In the genomic region with DNA sequence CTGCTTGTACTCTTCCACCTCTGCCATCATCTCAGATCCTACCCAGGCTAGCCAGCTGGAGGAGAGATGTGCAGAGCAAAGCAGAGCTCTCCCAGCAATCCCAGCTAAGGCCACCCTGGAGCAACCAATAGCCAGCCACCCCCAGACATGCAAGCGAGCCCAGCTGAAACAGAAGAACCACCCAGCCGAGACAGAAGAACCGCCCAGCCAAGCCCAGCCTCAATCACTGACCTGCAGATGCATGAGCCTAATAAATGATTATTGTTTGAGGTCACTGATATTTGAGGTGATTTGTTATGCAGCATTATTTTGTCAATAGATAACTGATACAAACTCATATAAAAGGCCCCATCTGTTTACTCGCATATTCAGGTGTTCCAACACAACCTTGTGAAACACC, we compare ENCODE assay signal across 17 cellular contexts.
DNase-seq lines count a peak whose midpoint lies in the region; ATAC-seq and TF ChIP-seq lines count a peak whose summit lies in the region.
"Had no signal": no experiment of that assay in that cellular context is flagged by ENCODE, and none has a peak within 500 bp of the region (broad histone marks: within the 10 kb centered on the region; RNA-seq: fewer than 3 reads in every experiment).

No MANE protein-coding gene starts in this region.

- no peaks in the 10 kb centered on the region for H3K36me3 Mint-ChIP-seq in endothelial cell (ENCODE audit: low read depth, unreplicated experiment)

- peak overlapping the region; percentile 33 for H3K4me3 Mint-ChIP-seq in endothelial cell (ENCODE audit: unreplicated experiment)
- H3K4me3 Mint-ChIP-seq: IgD-negative memory B cell had no signal

- TF ChIP-seq POLR2A in heart left ventricle (IDR thresholded peaks at IDR 0.05), result no peak
- no peak for TF ChIP-seq POLR2A in stomach (IDR thresholded peaks at IDR 0.05)

- DNase-seq in right cardiac atrium, result peak in 2 of 3 donors; percentile 3 to 22
- no peak for DNase-seq in heart left ventricle
- DNase-seq in endothelial cell (ENCODE audit: low spot score), result no peak
- DNase-seq in osteoblast (ENCODE audit: insufficient read length, low spot score, missing footprints), result peak; percentile 27
- no peak for DNase-seq in NCI-H1105 treated with DMSO at 0.1 percent for 48 hours (lab: John Stamatoyannopoulos, UW)
- no peak for DNase-seq in amygdala (lab: John Stamatoyannopoulos, UW)
- no peak for DNase-seq in stomach
- DNase-seq: 8988T, GDM1, HCEC 1CT, NCI-H187, NCI-H748 treated with DMSO at 0.1 percent for 48 hours, PC-9, SJCRH30 had no signal

- H3K4me3 ChIP-seq in right cardiac atrium (ENCODE audit: low read length) (no peak overlapping the region), heart left ventricle (no peak overlapping the region), osteoblast (ENCODE audit: insufficient read depth, low read length) (no peak overlapping the region), stomach (no peak overlapping the region)
- H3K4me3 ChIP-seq: GM12878, PC-9 had no signal

- no peak for TF ChIP-seq CTCF in heart left ventricle (IDR thresholded peaks at IDR 0.05)
- no peak for TF ChIP-seq CTCF in endothelial cell (IDR thresholded peaks at IDR 0.05; ENCODE audit: unreplicated experiment)
- no peak for TF ChIP-seq CTCF in osteoblast (IDR thresholded peaks at IDR 0.05; ENCODE audit: extremely low read depth, low read depth, low read length)
- no peak for TF ChIP-seq CTCF in stomach (IDR thresholded peaks at IDR 0.05)

- H3K4me2 ChIP-seq in osteoblast (ENCODE audit: insufficient read depth, low read length), result no peak overlapping the region
- H3K4me2 ChIP-seq: PC-9 had no signal

- H2AFZ ChIP-seq in osteoblast (ENCODE audit: low read length), result no peak overlapping the region
- H2AFZ ChIP-seq: PC-9 had no signal

- H3K27me3 ChIP-seq in right cardiac atrium (ENCODE audit: control insufficient read depth, insufficient read depth), result no peaks in the 10 kb centered on the region
- no peaks in the 10 kb centered on the region for H3K27me3 ChIP-seq in heart left ventricle
- peaks cover 16% of the 10 kb centered on the region for H3K27me3 ChIP-seq in osteoblast (ENCODE audit: insufficient read depth, low read length)
- no peaks in the 10 kb centered on the region for H3K27me3 ChIP-seq in stomach
- H3K27me3 ChIP-seq: SJCRH30 had no signal

- no peaks in the 10 kb centered on the region for H3K36me3 ChIP-seq in heart left ventricle
- H3K36me3 ChIP-seq in osteoblast (ENCODE audit: insufficient read depth, low read length), result no peaks in the 10 kb centered on the region
- no peaks in the 10 kb centered on the region for H3K36me3 ChIP-seq in stomach
- H3K36me3 ChIP-seq: SJCRH30 had no signal

- H3K27me3 Mint-ChIP-seq in endothelial cell (ENCODE audit: unreplicated experiment), result peaks cover 14% of the 10 kb centered on the region

- TF ChIP-seq EP300 in stomach (IDR thresholded peaks at IDR 0.05), result no peak

- peaks cover 4% of the 10 kb centered on the region for H3K4me1 Mint-ChIP-seq in endothelial cell (ENCODE audit: unreplicated experiment)

- H3K4me1 ChIP-seq in right cardiac atrium (ENCODE audit: control insufficient read depth, insufficient read depth, low read length), result peaks cover 23% of the 10 kb centered on the region
- peaks cover 3 to 85% (median 39%) of the 10 kb centered on the region in 12 donors for H3K4me1 ChIP-seq in heart left ventricle
- H3K4me1 ChIP-seq in osteoblast (ENCODE audit: insufficient read depth, low read length), result peaks cover 17% of the 10 kb centered on the region
- H3K4me1 ChIP-seq in stomach, result peaks cover 6 to 57% (median 37%) of the 10 kb centered on the region in 4 donors

- H3K27ac Mint-ChIP-seq in endothelial cell (ENCODE audit: unreplicated experiment), result no peak overlapping the region

- H3K9me3 ChIP-seq in right cardiac atrium (ENCODE audit: control insufficient read depth, low read length) (no peaks in the 10 kb centered on the region), heart left ventricle (peaks cover 0 to 11% (median 0%) of the 10 kb centered on the region in 12 donors), osteoblast (ENCODE audit: low read depth, low read length) (no peaks in the 10 kb centered on the region), stomach (peaks cover 0 to 3% (median 0%) of the 10 kb centered on the region in 4 donors)
- H3K9me3 ChIP-seq: SJCRH30 had no signal

- H3K27ac ChIP-seq in right cardiac atrium (ENCODE audit: low read length), result no peak overlapping the region
- H3K27ac ChIP-seq in heart left ventricle, result peak overlapping the region in 1 of 12 donors; percentile 95
- no peak overlapping the region for H3K27ac ChIP-seq in osteoblast (ENCODE audit: low read depth, low read length)
- H3K27ac ChIP-seq in stomach, result peak overlapping the region in 1 of 5 donors; percentile 84
- H3K27ac ChIP-seq: PC-9, SJCRH30 had no signal

- H3K9me3 Mint-ChIP-seq in endothelial cell (ENCODE audit: unreplicated experiment), result no peaks in the 10 kb centered on the region

- 97% methylated on average over 4 of the region's 4 CpGs for WGBS in right cardiac atrium
- 94 to 100% (median 98%) methylated on average over 4 of the region's 4 CpGs for WGBS in heart left ventricle, 4 donors
- 94 to 98% (median 98%) methylated on average over 4 of the region's 4 CpGs for WGBS in stomach, 5 donors

- ATAC-seq in right cardiac atrium (no peak), heart left ventricle (no peak), GM19455 (IDR thresholded peaks at IDR 0.05; ENCODE audit: unreplicated experiment) (no peak)
- ATAC-seq: GM12878 had no signal

- intact Hi-C loops in right cardiac atrium (cut with DNase I), result no loop called here
- intact Hi-C loops in heart left ventricle (cut with DNase I), result loop anchor here in 1 of 10 donors (5.0 kb wide), 1 partner anchor 255 kb away; no protein-coding TSS in a partner anchor
- intact Hi-C loops in stomach (cut with DNase I; ENCODE audit: low total_unique reads), result no loop called here

- no peaks in the 10 kb centered on the region for H3K79me2 ChIP-seq in osteoblast (ENCODE audit: insufficient read depth, low read length)

- no peaks in the 10 kb centered on the region for H4K20me1 ChIP-seq in osteoblast (ENCODE audit: insufficient read depth, low read length)

Comparison
In these comparisons a context has a peak if more than half of its experiments do, and no peak if none do; other contexts are left out.
1. DNase-seq: peak in right cardiac atrium (2 of 3) and osteoblast (single experiment); none in heart left ventricle (0 of 5), endothelial cell (single experiment), NCI-H1105 treated with DMSO at 0.1 percent for 48 hours (single experiment), amygdala (0 of 56) and stomach (single experiment).